In genomic region chr13:37621811-37622361, GRCh38 we compare ENCODE assay signal across 17 cellular contexts.
DNase-seq lines count a peak whose midpoint lies in the region; ATAC-seq and TF ChIP-seq lines count a peak whose summit lies in the region.
"Had no signal": no experiment of that assay in that cellular context is flagged by ENCODE, and none has a peak within 500 bp of the region (broad histone marks: within the 10 kb centered on the region; RNA-seq: fewer than 3 reads in every experiment).

No MANE protein-coding gene starts in this region.

- peaks cover 15% of the 10 kb centered on the region for H3K4me1 Mint-ChIP-seq in nephron
- H3K4me1 Mint-ChIP-seq: stimulated activated naive CD8-positive, alpha-beta T cell treated with anti-CD3 and anti-CD28 coated beads, Interleukin-15, amount 100 ng/mL, for 72 hours had no signal

- no peak overlapping the region for H3K4me3 Mint-ChIP-seq in nephron
- H3K4me3 Mint-ChIP-seq: activated CD8-positive, alpha-beta T cell treated with anti-CD3 and anti-CD28 coated beads, Interleukin-2, amount 10 ng/mL, durations not matched to agents 7 days and 5 days; GM23338; stimulated activated naive CD8-positive, alpha-beta T cell treated with anti-CD3 and anti-CD28 coated beads, Interleukin-15, amount 100 ng/mL, for 72 hours had no signal

- no peak overlapping the region for H3K4me3 ChIP-seq in AG10803 (ENCODE audit: low read length)
- no peak overlapping the region for H3K4me3 ChIP-seq in choroid plexus epithelial cell (ENCODE audit: low read depth, low read length)
- H3K4me3 ChIP-seq: BLaER1, GM23338, Peyer's patch, prostate gland had no signal

- ATAC-seq in GM18867 (IDR thresholded peaks at IDR 0.05; ENCODE audit: unreplicated experiment) = no peak
- ATAC-seq: activated CD8-positive, alpha-beta T cell treated with anti-CD3 and anti-CD28 coated beads, Interleukin-2, amount 10 ng/mL, durations not matched to agents 7 days and 5 days; GM23338; left ventricle myocardium superior; stimulated activated naive CD8-positive, alpha-beta T cell treated with anti-CD3 and anti-CD28 coated beads, Interleukin-15, amount 100 ng/mL, for 72 hours had no signal

- H3K36me3 Mint-ChIP-seq in nephron (ENCODE audit: low read depth) = no peaks in the 10 kb centered on the region

- H3K27me3 Mint-ChIP-seq in nephron (ENCODE audit: low read depth) = peaks cover 4% of the 10 kb centered on the region
- H3K27me3 Mint-ChIP-seq: stimulated activated naive CD8-positive, alpha-beta T cell treated with anti-CD3 and anti-CD28 coated beads, Interleukin-15, amount 100 ng/mL, for 72 hours had no signal

- H3K9me3 Mint-ChIP-seq in nephron = no peaks in the 10 kb centered on the region
- H3K9me3 Mint-ChIP-seq: GM23338 had no signal

- H3K27ac Mint-ChIP-seq in nephron = peak overlapping the region in 2 of 3 experiments; percentile 22 to 50
- H3K27ac Mint-ChIP-seq: activated CD8-positive, alpha-beta T cell treated with anti-CD3 and anti-CD28 coated beads, Interleukin-2, amount 10 ng/mL, durations not matched to agents 7 days and 5 days; GM23338; stimulated activated naive CD8-positive, alpha-beta T cell treated with anti-CD3 and anti-CD28 coated beads, Interleukin-15, amount 100 ng/mL, for 72 hours had no signal

- no peak for TF ChIP-seq CTCF in AG10803 (conservative IDR thresholded peaks at IDR 0.05; ENCODE audit: low read length)
- TF ChIP-seq CTCF in choroid plexus epithelial cell (conservative IDR thresholded peaks at IDR 0.05; ENCODE audit: low read depth, low read length) = no peak
- TF ChIP-seq CTCF in nephron (IDR thresholded peaks at IDR 0.05; ENCODE audit: unreplicated experiment in 3 of 3) = no peak

- DNase-seq in AG10803 (ENCODE audit: low read depth) = peak; percentile 99
- peak; percentile 71 for DNase-seq in NCI-H226
- peak; percentile 97 for DNase-seq in choroid plexus epithelial cell (ENCODE audit: low read depth)
- DNase-seq in stimulated activated CD4-positive, alpha-beta T cell treated with anti-CD3 and anti-CD28 coated beads, Interleukin-2, amount 100 ng/mL, for 24 hours = no peak
- no peak for DNase-seq in NCI-H510A treated with DMSO at 0.1 percent for 48 hours (lab: John Stamatoyannopoulos, UW)
- no peak for DNase-seq in NCI-H1092 treated with DMSO at 0.1 percent for 48 hours (lab: John Stamatoyannopoulos, UW)
- DNase-seq: activated CD8-positive, alpha-beta T cell treated with anti-CD3 and anti-CD28 coated beads, Interleukin-2, amount 10 ng/mL, durations not matched to agents 7 days and 5 days; left ventricle myocardium superior; NCI-H187; Peyer's patch; stimulated activated naive CD8-positive, alpha-beta T cell treated with anti-CD3 and anti-CD28 coated beads, Interleukin-15, amount 100 ng/mL, for 72 hours; SW 1271 had no signal

Comparison
In these comparisons a context has a peak if more than half of its experiments do, and no peak if none do; other contexts are left out.
1. DNase-seq: peak in AG10803 (single experiment), NCI-H226 (single experiment) and choroid plexus epithelial cell (single experiment); none in stimulated activated CD4-positive, alpha-beta T cell treated with anti-CD3 and anti-CD28 coated beads, Interleukin-2, amount 100 ng/mL, for 24 hours (0 of 2), NCI-H510A treated with DMSO at 0.1 percent for 48 hours (single experiment) and NCI-H1092 treated with DMSO at 0.1 percent for 48 hours (single experiment).